17 cellular contexts compared by ENCODE assay signal in genomic region chr10:4197676-4198075, GRCh38.
"Had no signal": no experiment of that assay in that cellular context is flagged by ENCODE, and none has a peak within 500 bp of the region (broad histone marks: within the 10 kb centered on the region; RNA-seq: fewer than 3 reads in every experiment).

No MANE protein-coding gene starts in this region.

- H3K27me3 ChIP-seq: breast epithelium, tibial nerve had no signal

- FAIRE-seq: small intestine had no signal

- H3K36me3 ChIP-seq: breast epithelium, tibial nerve had no signal

- H3K27ac ChIP-seq: VCaP had no signal

- H3K9me3 ChIP-seq: breast epithelium, tibial nerve had no signal

- H3K4me3 ChIP-seq: breast epithelium, lung, tibial nerve had no signal

- ATAC-seq: activated T-cell treated with anti-CD3 and anti-CD28 coated beads, Interleukin-2, amount 50 U/mL, for 72 hours; esophagus mucosa; stimulated activated effector memory CD8-positive, alpha-beta T cell treated with anti-CD3 and anti-CD28 coated beads, Interleukin-12 subunit alpha, Interleukin-12 subunit beta, amount 100 ng/mL, for 72 hours had no signal

- DNase-seq: activated CD4-positive, CD25-positive, alpha-beta regulatory T cell treated with anti-CD3 and anti-CD28 coated beads, Interleukin-2, amount 50 U/mL, for 72 hours; activated effector memory CD4-positive, alpha-beta T cell treated with anti-CD3 and anti-CD28 coated beads, Interleukin-2, amount 50 U/mL, for 16 hours; activated T-cell treated with anti-CD3 and anti-CD28 coated beads, Interleukin-2, amount 50 U/mL, for 72 hours; effector CD8-positive, alpha-beta T cell; nephron progenitor cell; occipital lobe; right cardiac atrium; stimulated activated CD4-positive, alpha-beta T cell treated with anti-CD3 and anti-CD28 coated beads, Interleukin-4, amount 100 ng/mL, for 1 hour; SW 1271; T-helper 2 cell had no signal

- H3K4me1 ChIP-seq: breast epithelium had no signal
